Comparison of ENCODE assay signal across 8 cellular contexts in genomic region chr21:16330340-16331319, GRCh38.
DNase-seq lines count a peak whose midpoint lies in the region; ATAC-seq and TF ChIP-seq lines count a peak whose summit lies in the region.

No MANE protein-coding gene starts in this region.

- H4K20me1 ChIP-seq in MM.1S (ENCODE audit: insufficient read depth, low read length), result no peaks in the 10 kb centered on the region

- no peaks in the 10 kb centered on the region for H3K36me3 Mint-ChIP-seq in natural killer cell
- no peaks in the 10 kb centered on the region for H3K36me3 Mint-ChIP-seq in natural killer cell treated with Interleukin-12 subunit alpha and Interleukin-12 subunit beta and Interleukin-15 and Interleukin-18, amount 100 ng/mL, for 72 hours

- no peak overlapping the region for H3K27ac Mint-ChIP-seq in natural killer cell
- no peak overlapping the region for H3K27ac Mint-ChIP-seq in natural killer cell treated with Interleukin-12 subunit alpha and Interleukin-12 subunit beta and Interleukin-15 and Interleukin-18, amount 100 ng/mL, for 72 hours

- intact Hi-C loops in natural killer cell (cut with micrococcal nuclease), result no loop called here

- POLR2A ChIA-PET in HEK293 (lab: Yijun Ruan, JAX) (interaction anchor here (1.2 kb wide), 1 partner anchor 136 kb away, joined by 4 read pairs; no protein-coding TSS in a partner anchor), RWPE1 (lab: Yijun Ruan, JAX; ENCODE audit: low non-redundant PET) (no interaction called here)

- H3K9me3 ChIP-seq in HEK293 (ENCODE audit: control insufficient read depth, insufficient read depth, low read depth, low read length), result no peaks in the 10 kb centered on the region
- H3K9me3 ChIP-seq in MM.1S (replicated peaks; ENCODE audit: insufficient read depth, low read length), result no peaks in the 10 kb centered on the region

- H3K4me3 ChIP-seq in HEK293 (ENCODE audit: low read depth, low read length), result no peak overlapping the region
- H3K4me3 ChIP-seq in MM.1S (ENCODE audit: low read length), result no peak overlapping the region

- no peak overlapping the region for H3K4me2 ChIP-seq in MM.1S (ENCODE audit: low read depth, low read length)

- H3K9ac ChIP-seq in MM.1S (ENCODE audit: low read length), result no peak overlapping the region

- no peaks in the 10 kb centered on the region for H3K4me1 ChIP-seq in HEK293 (ENCODE audit: control insufficient read depth, insufficient read depth, low read length)
- H3K4me1 ChIP-seq in MM.1S (ENCODE audit: low read length), result no peaks in the 10 kb centered on the region

- CTCF ChIA-PET in HEK293 (lab: Yijun Ruan, JAX) (interaction anchor here (0.6 to 3.2 kb wide), 29 partner anchors 9 to 953 kb away, joined by 3 to 31 read pairs (median 3); no protein-coding TSS in a partner anchor), RWPE1 (lab: Yijun Ruan, JAX) (interaction anchor here (0.6 to 1.2 kb wide), 9 partner anchors 8 to 1019 kb away, joined by 3 to 7 read pairs (median 4); no protein-coding TSS in a partner anchor)

- H3K4me1 Mint-ChIP-seq in natural killer cell, result no peaks in the 10 kb centered on the region
- H3K4me1 Mint-ChIP-seq in natural killer cell treated with Interleukin-12 subunit alpha and Interleukin-12 subunit beta and Interleukin-15 and Interleukin-18, amount 100 ng/mL, for 72 hours (ENCODE audit: low read depth in 2 of 2), result no peaks in the 10 kb centered on the region

- no peaks in the 10 kb centered on the region for H3F3A ChIP-seq in MM.1S (ENCODE audit: insufficient read depth, low read length)

- H3K36me3 ChIP-seq in HEK293 (ENCODE audit: control insufficient read depth in 2 of 2, insufficient read depth in 1 of 2, low read length in 2 of 2) (no peaks in the 10 kb centered on the region), MM.1S (replicated peaks; ENCODE audit: insufficient read depth, low read length) (no peaks in the 10 kb centered on the region)

- peak in 1 of 3 donors; percentile 45 for ATAC-seq in natural killer cell
- no peak for ATAC-seq in natural killer cell treated with Interleukin-12 subunit alpha and Interleukin-12 subunit beta and Interleukin-15 and Interleukin-18, amount 100 ng/mL, for 72 hours
- ATAC-seq in esophagus mucosa, result peak; percentile 79

- no peak overlapping the region for H3K27ac ChIP-seq in HEK293 (ENCODE audit: extremely low read depth, low read depth, low read length)
- H3K27ac ChIP-seq in MM.1S (ENCODE audit: low read length), result no peak overlapping the region
- no peak overlapping the region for H3K27ac ChIP-seq in RWPE1

- H3K9me3 Mint-ChIP-seq in natural killer cell, result peaks cover 0 to 3% of the 10 kb centered on the region in 2 donors
- peaks cover 5% of the 10 kb centered on the region for H3K9me3 Mint-ChIP-seq in natural killer cell treated with Interleukin-12 subunit alpha and Interleukin-12 subunit beta and Interleukin-15 and Interleukin-18, amount 100 ng/mL, for 72 hours

- no peaks in the 10 kb centered on the region for H3K9me2 ChIP-seq in MM.1S (replicated peaks; ENCODE audit: insufficient read depth, low read length)

- H2AFZ ChIP-seq in MM.1S (ENCODE audit: low read length), result no peak overlapping the region

- peak; percentile 16 for TF ChIP-seq CTCF in natural killer cell (IDR thresholded peaks at IDR 0.05)
- no peak for TF ChIP-seq CTCF in HEK293 (tag by site-specific recombination; IDR thresholded peaks at IDR 0.05)
- peak; percentile 70 for TF ChIP-seq CTCF in MM.1S (IDR thresholded peaks at IDR 0.05; ENCODE audit: low read length)
- TF ChIP-seq CTCF in RWPE1 (conservative IDR thresholded peaks at IDR 0.05; ENCODE audit: low read depth), result peak; percentile 74

- DNase-seq in natural killer cell, result no peak
- DNase-seq in natural killer cell treated with Interleukin-12 subunit alpha and Interleukin-12 subunit beta and Interleukin-15 and Interleukin-18, amount 100 ng/mL, for 72 hours (ENCODE audit: low spot score), result no peak
- peak; percentile 73 for DNase-seq in MM.1S
- peak; percentile 42 for DNase-seq in RWPE1 (ENCODE audit: low spot score)
- DNase-seq in myocyte (ENCODE audit: low read depth), result peak; percentile 81
- DNase-seq in effector CD8-positive, alpha-beta T cell (lab: John Stamatoyannopoulos, UW), result no peak

- H3K27me3 Mint-ChIP-seq in natural killer cell (ENCODE audit: low read depth in 2 of 2), result no peaks in the 10 kb centered on the region
- no peaks in the 10 kb centered on the region for H3K27me3 Mint-ChIP-seq in natural killer cell treated with Interleukin-12 subunit alpha and Interleukin-12 subunit beta and Interleukin-15 and Interleukin-18, amount 100 ng/mL, for 72 hours

- H3K27me3 ChIP-seq in MM.1S (replicated peaks; ENCODE audit: insufficient read depth, low read length), result no peaks in the 10 kb centered on the region

- no peaks in the 10 kb centered on the region for H3K79me2 ChIP-seq in MM.1S (ENCODE audit: low read length)

- H3K4me3 Mint-ChIP-seq in natural killer cell, result no peak overlapping the region
- H3K4me3 Mint-ChIP-seq in natural killer cell treated with Interleukin-12 subunit alpha and Interleukin-12 subunit beta and Interleukin-15 and Interleukin-18, amount 100 ng/mL, for 72 hours, result no peak overlapping the region

TF ChIP-seq in HEK293, 187 proteins besides CTCF, POLR2A, EP300 and RAD21 (continues in another document):
- TF ChIP-seq ZNF660 (tag by site-specific recombination; IDR thresholded peaks at IDR 0.05) (peak; percentile 66; the same call in 1 of the 2 replicates), ZNF513 (tag by site-specific recombination; IDR thresholded peaks at IDR 0.05) (no peak), ZNF777 (tag by site-specific recombination; IDR thresholded peaks at IDR 0.05; ENCODE audit: borderline replicate concordance) (no peak), ZBTB44 (tag by site-specific recombination; IDR thresholded peaks at IDR 0.05) (0 out of 2 replicates have a peak, but pooled peaks have one; percentile 25), SALL2 (tag by site-specific recombination; IDR thresholded peaks at IDR 0.05; ENCODE audit: borderline replicate concordance) (no peak), ZSCAN5A (tag by site-specific recombination; IDR thresholded peaks at IDR 0.05) (no peak), ZNF521 (tag by site-specific recombination; IDR thresholded peaks at IDR 0.05) (no peak), ZFP41 (tag by site-specific recombination; IDR thresholded peaks at IDR 0.05; ENCODE audit: borderline replicate concordance) (no peak), ZNF18 (tag by site-specific recombination; IDR thresholded peaks at IDR 0.05) (no peak), ZNF580 (tag by site-specific recombination; IDR thresholded peaks at IDR 0.05) (no peak), ZNF558 (tag by site-specific recombination; IDR thresholded peaks at IDR 0.05) (no peak), GLIS1 (tag by site-specific recombination; IDR thresholded peaks at IDR 0.05) (0 out of 2 replicates have a peak, but pooled peaks have one; percentile 14), ZNF623 (tag by site-specific recombination; IDR thresholded peaks at IDR 0.05) (no peak)

Comparison
In these comparisons a context has a peak if more than half of its experiments do, and no peak if none do; other contexts are left out.
1. DNase-seq: peak in MM.1S (single experiment), RWPE1 (single experiment) and myocyte (single experiment); none in natural killer cell (single experiment), natural killer cell treated with Interleukin-12 subunit alpha and Interleukin-12 subunit beta and Interleukin-15 and Interleukin-18, amount 100 ng/mL, for 72 hours (single experiment) and effector CD8-positive, alpha-beta T cell (single experiment).